Comparison of ENCODE assay signal across 20 cellular contexts in genomic region chr16:56303880-56304279, GRCh38.
"Had no signal": no experiment of that assay in that cellular context is flagged by ENCODE, and none has a peak within 500 bp of the region (broad histone marks: within the 10 kb centered on the region; RNA-seq: fewer than 3 reads in every experiment).

No MANE protein-coding gene starts in this region.

- ATAC-seq: gastroesophageal sphincter, left cardiac atrium, left ventricle myocardium superior had no signal

- H3K4me3 ChIP-seq: esophagus squamous epithelium, gastroesophageal sphincter, sigmoid colon, skin epidermis, stomach, tibial artery, upper lobe of left lung, uterus had no signal

- DNase-seq: esophagus squamous epithelium; foreskin fibroblast; glutamatergic neuron; islet precursor cell; left cardiac atrium; left ventricle myocardium superior; mesendoderm; naive B cell; sigmoid colon; stimulated activated CD4-positive, alpha-beta T cell treated with anti-CD3 and anti-CD28 coated beads, Interleukin-12 subunit alpha, Interleukin-12 subunit beta, amount 100 ng/mL, for 4 hours; stimulated activated naive CD4-positive, alpha-beta T cell; stomach; tibial artery; upper lobe of left lung; uterus had no signal

- H3K4me3 Mint-ChIP-seq: dendritic cell treated with granulocyte-macrophage colony-stimulating factor and Interleukin-4, amounts not matched to agents 40 ng/mL and 50 ng/mL, for 4 days; naive B cell; nephron had no signal

- H3K27me3 ChIP-seq: gastroesophageal sphincter, neutrophil, sigmoid colon, stomach, tibial artery, upper lobe of left lung, uterus had no signal

- H3K9me3 Mint-ChIP-seq: dendritic cell treated with granulocyte-macrophage colony-stimulating factor and Interleukin-4, amounts not matched to agents 40 ng/mL and 50 ng/mL, for 4 days; nephron had no signal

- H3K36me3 Mint-ChIP-seq: naive B cell had no signal

- H3K27ac Mint-ChIP-seq: dendritic cell treated with granulocyte-macrophage colony-stimulating factor and Interleukin-4, amounts not matched to agents 40 ng/mL and 50 ng/mL, for 4 days; naive B cell; nephron had no signal

- H3K27ac ChIP-seq: esophagus squamous epithelium, gastroesophageal sphincter, neutrophil, sigmoid colon, skin epidermis, stomach, tibial artery, upper lobe of left lung, uterus had no signal
